10 cellular contexts compared by ENCODE assay signal in genomic region chr6:27811383-27811782, GRCh38.
DNase-seq lines count a peak whose midpoint lies in the region; ATAC-seq and TF ChIP-seq lines count a peak whose summit lies in the region.
"Had no signal": no experiment of that assay in that cellular context is flagged by ENCODE, and none has a peak within 500 bp of the region (broad histone marks: within the 10 kb centered on the region; RNA-seq: fewer than 3 reads in every experiment).

No MANE protein-coding gene starts in this region.

- H3K23ac ChIP-seq in H9 (ENCODE audit: insufficient read length, low read depth, low read length) = no peak overlapping the region

- WGBS in H9 (ENCODE audit: extremely low coverage, insufficient read length, low lambda C conversion rate) = no CpG with 5 or more reads among the region's 2 CpGs
- WGBS in ovary, 3 donors = 56 to 70% (median 58%) methylated on average over 2 of the region's 2 CpGs

- POLR2A ChIA-PET in OCI-LY7 (lab: Charles Lee) = interaction anchor here (0.6 to 10.5 kb wide), 27 partner anchors 11 to 1785 kb away, joined by 3 to 380 read pairs (median 6); partner anchors contain the start of gene ZNF184

- H3K4me1 Mint-ChIP-seq in H9 (peaks cover 40 to 46% of the 10 kb centered on the region in 2 experiments), osteocyte (ENCODE audit: unreplicated experiment) (peaks cover 53% of the 10 kb centered on the region)

- H2BK120ac ChIP-seq in H9 (ENCODE audit: low read depth, low read length, poor library complexity, severe bottlenecking) = no peak overlapping the region

- H3K9me2 ChIP-seq in OCI-LY7 (ENCODE audit: insufficient read depth, low read length) = no peaks in the 10 kb centered on the region

- no peaks in the 10 kb centered on the region for H3K27me3 ChIP-seq in H9 (ENCODE audit: insufficient read depth, low read length)
- H3K27me3 ChIP-seq in duodenal mucosa (ENCODE audit: control insufficient read depth in 1 of 2, insufficient read depth in 2 of 2, low read length in 2 of 2) = no peaks in the 10 kb centered on the region
- no peaks in the 10 kb centered on the region for H3K27me3 ChIP-seq in ovary

- BruUV-seq in OCI-LY7 (replicated peaks; lab: Mats Ljungman, UMichigan) = no TSS peak

- peaks cover 21% of the 10 kb centered on the region for H3K23me2 ChIP-seq in H9 (ENCODE audit: insufficient read length, low read depth, low read length, poor library complexity, severe bottlenecking)

- H3K36me3 Mint-ChIP-seq in H9 (ENCODE audit: insufficient read depth in 1 of 3, low read depth in 3 of 3) (peaks cover 0 to 7% (median 2%) of the 10 kb centered on the region in 3 experiments; a peak in 3 of 7 replicates), osteocyte (ENCODE audit: unreplicated experiment) (no peaks in the 10 kb centered on the region)

- H2AFZ ChIP-seq in H9 (ENCODE audit: low read length) (no peak overlapping the region), OCI-LY7 (ENCODE audit: low read length) (no peak overlapping the region)

- CTCF ChIA-PET in OCI-LY7 (lab: Charles Lee; ENCODE audit: unreplicated experiment) = no interaction called here

- H3K9me3 ChIP-seq in H9 (ENCODE audit: control insufficient read depth, low read depth, low read length) = no peaks in the 10 kb centered on the region
- H3K9me3 ChIP-seq in OCI-LY7 (ENCODE audit: low read length) = no peaks in the 10 kb centered on the region
- H3K9me3 ChIP-seq in duodenal mucosa (ENCODE audit: control insufficient read depth in 1 of 2, low read length in 2 of 2) = no peaks in the 10 kb centered on the region
- H3K9me3 ChIP-seq in ovary = no peaks in the 10 kb centered on the region

- TF ChIP-seq CTCF in H9 (conservative IDR thresholded peaks at IDR 0.05) (no peak), OCI-LY7 (conservative IDR thresholded peaks at IDR 0.05; ENCODE audit: low read length) (no peak), osteocyte (IDR thresholded peaks at IDR 0.05) (no peak), ovary (IDR thresholded peaks at IDR 0.05) (no peak)

- TF ChIP-seq POLR2A in ovary (IDR thresholded peaks at IDR 0.05) = no peak

- no peak overlapping the region for H2BK15ac ChIP-seq in H9 (ENCODE audit: low read depth, low read length)

- H3K9ac ChIP-seq in H9 (ENCODE audit: extremely low read depth, insufficient read length, low read length) = peak overlapping the region; percentile 30
- H3K9ac ChIP-seq in duodenal mucosa (ENCODE audit: low read depth in 1 of 2, low read length in 2 of 2) = peak overlapping the region in 1 of 2 donors; percentile 78

- H3K4me3 ChIP-seq in OCI-LY7 (ENCODE audit: low read depth, low read length, poor library complexity, severe bottlenecking) = peak overlapping the region; percentile 82
- H3K4me3 ChIP-seq in duodenal mucosa (ENCODE audit: low read depth in 1 of 2, low read length in 2 of 2) = peak overlapping the region in 1 of 2 donors; percentile 84
- H3K4me3 ChIP-seq in ovary = no peak overlapping the region

- no peaks in the 10 kb centered on the region for H3K79me2 ChIP-seq in H9 (ENCODE audit: insufficient read depth, low read length)
- no peaks in the 10 kb centered on the region for H3K79me2 ChIP-seq in OCI-LY7 (ENCODE audit: insufficient read depth, low read depth, low read length)

- no peaks in the 10 kb centered on the region; the same call in 1 of the 2 replicates for H3K4me1 ChIP-seq in H9 (ENCODE audit: insufficient read depth, low read length)
- H3K4me1 ChIP-seq in OCI-LY7 (ENCODE audit: insufficient read depth, low read length, poor library complexity, severe bottlenecking) = peaks cover 62% of the 10 kb centered on the region
- H3K4me1 ChIP-seq in duodenal mucosa (ENCODE audit: control insufficient read depth in 1 of 2, insufficient read depth in 2 of 2, low read length in 2 of 2) = peaks cover 23 to 48% of the 10 kb centered on the region in 2 donors
- H3K4me1 ChIP-seq in ovary (ENCODE audit: insufficient read depth) = peaks cover 8% of the 10 kb centered on the region

- H2AK5ac ChIP-seq in H9 (ENCODE audit: insufficient read length, low read length) = no peak overlapping the region

- H3K4me3 Mint-ChIP-seq in H9 = peak overlapping the region; percentile 90 to 98
- peak overlapping the region; percentile 91 for H3K4me3 Mint-ChIP-seq in osteocyte (ENCODE audit: unreplicated experiment)

- no peak overlapping the region for H3T11ph ChIP-seq in H9 (ENCODE audit: low read length)

- H3K4me2 ChIP-seq in H9 (ENCODE audit: insufficient read depth, insufficient read length, low read length) = peak overlapping the region; percentile 91
- H3K4me2 ChIP-seq in OCI-LY7 (ENCODE audit: low read length) = peak overlapping the region; percentile 87

- no peak overlapping the region for H3K18ac ChIP-seq in H9 (ENCODE audit: insufficient read length, low read depth, low read length)

- no peak overlapping the region for H4K5ac ChIP-seq in H9 (ENCODE audit: insufficient read length, low read depth, low read length)

- H3K4ac ChIP-seq in H9 (ENCODE audit: low read depth, low read length) = no peak overlapping the region

- no peak for TF ChIP-seq EP300 in ovary (IDR thresholded peaks at IDR 0.05)

- intact Hi-C loops in OCI-LY7 (cut with micrococcal nuclease; ENCODE audit: unreplicated experiment) (loop anchor here (2.0 to 5.0 kb wide), 4 partner anchors 1449 to 1785 kb away; a partner anchor contains a TSS), ovary (cut with DNase I) (loop anchor here in 2 of 4 donors (2.0 to 10.0 kb wide), 2 partner anchors 25 to 1787 kb away; a partner anchor contains a TSS)

- DNase-seq in H9 (no peak), OCI-LY7 (ENCODE audit: low spot score) (peak; percentile 72), osteocyte (ENCODE audit: extremely low spot score, unreplicated experiment) (no peak), ovary (no peak), A172 (ENCODE audit: low spot score) (no peak)
- DNase-seq: activated CD4-positive, alpha-beta T cell treated with anti-CD3 and anti-CD28 coated beads for 4 hours; stimulated activated CD4-positive, alpha-beta T cell treated with anti-CD3 and anti-CD28 coated beads, Interleukin-4, amount 100 ng/mL, for 1 hour had no signal

- H2BK12ac ChIP-seq in H9 (ENCODE audit: insufficient read length, low read depth, low read length) = no peak overlapping the region

- no peak overlapping the region for H3K56ac ChIP-seq in H9 (ENCODE audit: insufficient read length, low read depth, low read length)

- no peaks in the 10 kb centered on the region for H3K79me1 ChIP-seq in H9 (ENCODE audit: insufficient read depth, low read depth, low read length, poor library complexity, severe bottlenecking)

- no peak overlapping the region for H3K14ac ChIP-seq in H9 (ENCODE audit: insufficient read depth, low read length)

- H3K9me3 Mint-ChIP-seq in H9 = no peaks in the 10 kb centered on the region; a peak in 2 of 5 replicates
- no peaks in the 10 kb centered on the region for H3K9me3 Mint-ChIP-seq in osteocyte (ENCODE audit: unreplicated experiment)

- H4K8ac ChIP-seq in H9 (replicated peaks; ENCODE audit: insufficient read length, low read depth, low read length) = no peak overlapping the region

- no peak overlapping the region for H4K91ac ChIP-seq in H9 (ENCODE audit: insufficient read length, low read depth, low read length)

- H3K36me3 ChIP-seq in OCI-LY7 (ENCODE audit: insufficient read depth, low read length) (peaks cover 6% of the 10 kb centered on the region; the same call in 1 of the 2 replicates), duodenal mucosa (ENCODE audit: control insufficient read depth in 1 of 2, insufficient read depth in 2 of 2, low read length in 2 of 2) (no peaks in the 10 kb centered on the region), ovary (no peaks in the 10 kb centered on the region)

- H3K27me3 Mint-ChIP-seq in H9 (ENCODE audit: low read depth) = peaks cover 4% of the 10 kb centered on the region; the same call in 1 of the 2 replicates
- H3K27me3 Mint-ChIP-seq in osteocyte (ENCODE audit: unreplicated experiment) = no peaks in the 10 kb centered on the region

- H4K20me1 ChIP-seq in H9 (ENCODE audit: control insufficient read depth, insufficient read depth, insufficient read length) (no peaks in the 10 kb centered on the region), OCI-LY7 (ENCODE audit: insufficient read depth, low read length) (no peaks in the 10 kb centered on the region)

- H3K27ac Mint-ChIP-seq in H9 (peak overlapping the region; percentile 25 to 99 (median 66); a peak in 4 of 7 replicates), osteocyte (ENCODE audit: unreplicated experiment) (peak overlapping the region; percentile 99)

- ATAC-seq in GM18907 (IDR thresholded peaks at IDR 0.05; ENCODE audit: unreplicated experiment) (no peak), GM21529 (IDR thresholded peaks at IDR 0.05; ENCODE audit: unreplicated experiment) (no peak)

- no peak overlapping the region for H2BK5ac ChIP-seq in H9 (ENCODE audit: insufficient read length, low read length)

- H3K27ac ChIP-seq in H9 (ENCODE audit: insufficient read length, low read depth, low read length) = peak overlapping the region; percentile 74
- peak overlapping the region; percentile 96 for H3K27ac ChIP-seq in OCI-LY7 (ENCODE audit: low read depth, low read length, poor library complexity, severe bottlenecking)
- peak overlapping the region; percentile 11 for H3K27ac ChIP-seq in duodenal mucosa (ENCODE audit: low read depth, low read length)
- H3K27ac ChIP-seq in ovary = peak overlapping the region in 1 of 2 donors; percentile 92

- H2BK20ac ChIP-seq in H9 (ENCODE audit: low read depth, low read length, poor library complexity, severe bottlenecking) = no peak overlapping the region
